8 cellular contexts compared by ENCODE assay signal in genomic region chr2:240560084-240560479, GRCh38. TPM values are rescaled to one million over a fixed set of nuclear protein-coding genes. Genes with fewer than 3 reads are reported as not detected.
A peak's percentile ranks its signal among the peaks of the same experiment; 100 is the strongest.
DNase-seq lines count a peak whose midpoint lies in the region; ATAC-seq and TF ChIP-seq lines count a peak whose summit lies in the region.

Gene DUSP28, plus strand, starts transcription at chr2:240560357. Its CDS starts 328 bp downstream, at chr2:240560685.

- WGBS in urinary bladder: under 1% methylated on average over 39 of the region's 39 CpGs

- no peaks in the 10 kb centered on the region for H3K9me3 ChIP-seq in adipocyte (ENCODE audit: control insufficient read depth, low read length)

- intact Hi-C loops in left cardiac atrium (cut with DNase I): no loop called here

- POLR2A ChIA-PET in HEK293T (lab: Yijun Ruan, JAX): interaction anchor here (0.8 to 1.4 kb wide), 5 partner anchors 9 to 43 kb away, joined by 4 to 18 read pairs (median 4); partner anchors contain the start of gene CAPN10

- H3K4me1 ChIP-seq in adipocyte (ENCODE audit: control insufficient read depth, insufficient read depth, low read length) (peaks cover 43% of the 10 kb centered on the region), urinary bladder (ENCODE audit: insufficient read depth) (no peaks in the 10 kb centered on the region)

- DNase-seq in HEK293T (ENCODE audit: extremely low spot score) (peak; percentile 88), MV-4-11 (lab: John Stamatoyannopoulos, UW) (peak; percentile 84), SW480 (ENCODE audit: low spot score) (peak; percentile 81), adipocyte (ENCODE audit: low read depth) (peak; percentile 97), left cardiac atrium (peak; percentile 94), progenitor cell of endocrine pancreas (ENCODE audit: low spot score, unreplicated experiment) (peak; percentile 71)

- H3K36me3 Mint-ChIP-seq in progenitor cell of endocrine pancreas (ENCODE audit: insufficient read depth): peaks cover 2% of the 10 kb centered on the region

- peak within 1 kb of the TSS; percentile 91 for H3K9ac ChIP-seq in adipocyte (ENCODE audit: low read length)

- H3K27ac ChIP-seq in urinary bladder (ENCODE audit: low read depth): peak within 1 kb of the TSS; percentile 97

- TF ChIP-seq CTCF in progenitor cell of endocrine pancreas (IDR thresholded peaks at IDR 0.05; ENCODE audit: unreplicated experiment): no peak

- H3K27me3 ChIP-seq in adipocyte (replicated peaks; ENCODE audit: control insufficient read depth, insufficient read depth, low read length): no peaks in the 10 kb centered on the region

- TF ChIP-seq POLR2A in GM10847 (IDR thresholded peaks at IDR 0.05; ENCODE audit: extremely low read depth, insufficient read length): peak; percentile 78

- H3K4me3 ChIP-seq in adipocyte (ENCODE audit: low read length) (peak within 1 kb of the TSS; percentile 85), urinary bladder (ENCODE audit: low read depth, low read length) (peak within 1 kb of the TSS; percentile 84)

- H3K27ac Mint-ChIP-seq in progenitor cell of endocrine pancreas: peak within 1 kb of the TSS; percentile 82

- peaks cover 3% of the 10 kb centered on the region for H3K27me3 Mint-ChIP-seq in progenitor cell of endocrine pancreas

- ATAC-seq in left cardiac atrium: peak; percentile 85 to 87

- CTCF ChIA-PET in HEK293T (lab: Yijun Ruan, JAX): no interaction called here

- H3K4me3 Mint-ChIP-seq in progenitor cell of endocrine pancreas (ENCODE audit: low read depth): peak within 1 kb of the TSS; percentile 76

- H3K36me3 ChIP-seq in adipocyte (ENCODE audit: control insufficient read depth, insufficient read depth, low read length, severe bottlenecking): no peaks in the 10 kb centered on the region
- H3K36me3 ChIP-seq in urinary bladder (ENCODE audit: insufficient read depth): no peaks in the 10 kb centered on the region

- H3K9me3 Mint-ChIP-seq in progenitor cell of endocrine pancreas (ENCODE audit: low read depth): no peaks in the 10 kb centered on the region

- peaks cover 13% of the 10 kb centered on the region for H3K4me1 Mint-ChIP-seq in progenitor cell of endocrine pancreas (ENCODE audit: low read depth)

TF ChIP-seq in HEK293T, 16 proteins besides CTCF, POLR2A, EP300 and RAD21:
- peak; percentile 98 for TF ChIP-seq L3MBTL2 (conservative IDR thresholded peaks at IDR 0.05)
- no peak for TF ChIP-seq HDGF (IDR thresholded peaks at IDR 0.05; ENCODE audit: borderline replicate concordance)
- TF ChIP-seq FOXK2 (IDR thresholded peaks at IDR 0.05): no peak
- no peak for TF ChIP-seq TARDBP (IDR thresholded peaks at IDR 0.05)
- no peak for TF ChIP-seq NFRKB (IDR thresholded peaks at IDR 0.05)
- no peak for TF ChIP-seq CTBP1 (IDR thresholded peaks at IDR 0.05; ENCODE audit: borderline replicate concordance)
- no peak for TF ChIP-seq ELF4 (IDR thresholded peaks at IDR 0.05)
TF ChIP-seq in HEK293T: peak in this region for 1.

RNA-seq across cellular contexts. Expression of gene DUSP28, which starts in this region (rescaled TPM):
- total RNA-seq in left cardiac atrium (1 to 10 TPM; 8.1 to 8.2 TPM), progenitor cell of endocrine pancreas (4.9 and 6.4 TPM in 2 replicates), urinary bladder (2.8 TPM)
- 5.8 TPM for polyA plus RNA-seq in urinary bladder

Comparison
In these comparisons a context has a peak if more than half of its experiments do, and no peak if none do; other contexts are left out.
1. Peak in every context shown above with its lines: DNase-seq, ATAC-seq, H3K4me3 ChIP-seq and H3K27ac ChIP-seq.